In genomic region chr12:55999522-55999921, GRCh38 we compare ENCODE assay signal across 1 cellular context.
TF ChIP-seq lines count a peak whose summit lies in the region.
"Not testable (repeated sequence)": the region's sequence is repeated elsewhere in the genome, so short reads cannot be mapped to it uniquely, and the experiment has no call there.

No MANE protein-coding gene starts in this region.

TF ChIP-seq in HepG2, 621 proteins besides CTCF, POLR2A, EP300 and RAD21:
- TF ChIP-seq, protein P1, sequence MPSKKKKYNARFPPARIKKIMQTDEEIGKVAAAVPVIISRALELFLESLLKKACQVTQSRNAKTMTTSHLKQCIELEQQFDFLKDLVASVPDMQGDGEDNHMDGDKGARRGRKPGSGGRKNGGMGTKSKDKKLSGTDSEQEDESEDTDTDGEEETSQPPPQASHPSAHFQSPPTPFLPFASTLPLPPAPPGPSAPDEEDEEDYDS (CRISPR knock-in tag; IDR thresholded peaks at IDR 0.05), result peak; percentile 53; the same call in 1 of the 2 replicates
- TF ChIP-seq NFYB (CRISPR knock-in tag; IDR thresholded peaks at IDR 0.05), result peak; percentile 77
- peak; percentile 34; the same call in 1 of the 2 replicates for TF ChIP-seq POLR2AphosphoS5 (IDR thresholded peaks at IDR 0.05; ENCODE audit: low read depth, low read length)
- TF ChIP-seq SOX13 (IDR thresholded peaks at IDR 0.05), result not testable (repeated sequence)
- 0 out of 4 replicates have a peak, but pooled peaks of 1 of the 2 experiments have one; percentile 6 for TF ChIP-seq SOX13 (CRISPR knock-in tag; conservative IDR thresholded peaks at IDR 0.05 in 1 of 2, IDR thresholded peaks at IDR 0.05 in 1 of 2)
- peak; percentile 64 for TF ChIP-seq POLR2G (IDR thresholded peaks at IDR 0.05; ENCODE audit: low read depth, low read length)
- peak; percentile 21; the same call in 1 of the 2 replicates for TF ChIP-seq DR1 (CRISPR knock-in tag; IDR thresholded peaks at IDR 0.05)
- TF ChIP-seq ZMYM4 (CRISPR knock-in tag; IDR thresholded peaks at IDR 0.05), result peak; percentile 48; the same call in 1 of the 2 replicates
- peak; percentile 72 for TF ChIP-seq NFYC (CRISPR knock-in tag; IDR thresholded peaks at IDR 0.05)
